In the genomic region with DNA sequence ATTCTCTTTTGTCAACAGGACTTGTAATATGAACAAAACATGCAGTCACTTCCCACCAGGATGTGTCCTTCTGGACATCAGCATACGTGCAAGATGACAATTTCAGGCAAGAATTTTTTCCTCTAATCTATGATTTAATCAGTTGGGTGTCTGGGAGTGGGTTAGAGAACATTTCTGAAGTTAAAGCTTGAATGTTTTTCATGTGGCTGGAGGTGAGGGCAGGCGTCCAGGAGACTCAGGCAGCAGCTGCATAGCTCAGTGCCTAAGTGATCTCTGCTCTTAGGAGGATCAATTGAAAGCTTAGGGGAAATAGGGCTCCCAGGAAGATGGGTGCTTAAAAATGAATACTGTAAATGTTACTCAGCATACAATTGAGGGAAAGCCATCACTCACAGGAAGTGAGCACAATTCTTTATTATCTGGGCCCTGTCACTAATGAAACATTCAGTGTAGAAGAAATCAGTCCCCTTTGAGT, we compare ENCODE assay signal across 10 cellular contexts.
DNase-seq lines count a peak whose midpoint lies in the region; ATAC-seq and TF ChIP-seq lines count a peak whose summit lies in the region.
"Had no signal": no experiment of that assay in that cellular context is flagged by ENCODE, and none has a peak within 500 bp of the region (broad histone marks: within the 10 kb centered on the region; RNA-seq: fewer than 3 reads in every experiment).

No MANE protein-coding gene starts in this region.

- peak overlapping the region; percentile 27 for H2AFZ ChIP-seq in neuron (ENCODE audit: low read depth, low read length)

- no peak for TF ChIP-seq POLR2A in Peyer's patch (IDR thresholded peaks at IDR 0.05)
- TF ChIP-seq POLR2A in esophagus squamous epithelium (IDR thresholded peaks at IDR 0.05): no peak

- H3K4me3 ChIP-seq in Peyer's patch: peak overlapping the region in 1 of 4 donors; percentile 6
- peak overlapping the region in 3 of 4 donors; percentile 20 to 56 (median 20) for H3K4me3 ChIP-seq in esophagus squamous epithelium
- no peak overlapping the region for H3K4me3 ChIP-seq in neuron (ENCODE audit: low read length)

- H3K9me3 ChIP-seq in Peyer's patch: no peaks in the 10 kb centered on the region
- H3K9me3 ChIP-seq in esophagus squamous epithelium: no peaks in the 10 kb centered on the region
- no peaks in the 10 kb centered on the region for H3K9me3 ChIP-seq in neuron (ENCODE audit: low read length)

- H3K4me1 ChIP-seq in Peyer's patch: no peaks in the 10 kb centered on the region
- peaks cover 0 to 42% (median 14%) of the 10 kb centered on the region in 3 donors for H3K4me1 ChIP-seq in esophagus squamous epithelium
- peaks cover 29% of the 10 kb centered on the region for H3K4me1 ChIP-seq in neuron (ENCODE audit: insufficient read depth, low read length)

- H3K27me3 ChIP-seq in Peyer's patch (no peaks in the 10 kb centered on the region), esophagus squamous epithelium (no peaks in the 10 kb centered on the region), neuron (ENCODE audit: insufficient read depth, low read length) (no peaks in the 10 kb centered on the region)

- TF ChIP-seq CTCF in AG09319 (IDR thresholded peaks at IDR 0.05; ENCODE audit: low read depth, low read length) (no peak), Peyer's patch (IDR thresholded peaks at IDR 0.05) (no peak), esophagus squamous epithelium (IDR thresholded peaks at IDR 0.05) (no peak)

- intact Hi-C loops in esophagus squamous epithelium (cut with DNase I): no loop called here

- DNase-seq in AG09319 (ENCODE audit: extremely low read depth, low read depth) (peak; percentile 49), Peyer's patch (no peak), esophagus squamous epithelium (lab: John Stamatoyannopoulos, UW) (no peak), putamen (ENCODE audit: low spot score) (no peak), NCI-H1930 (lab: John Stamatoyannopoulos, UW) (no peak)
- DNase-seq: GDM1; NK-92 treated with Interleukin-12 subunit alpha and Interleukin-12 subunit beta, amount 100 ng/mL, for 24 hours had no signal

- ATAC-seq in GM19397 (IDR thresholded peaks at IDR 0.05; ENCODE audit: unreplicated experiment): no peak
- no peak for ATAC-seq in GM21423 (IDR thresholded peaks at IDR 0.05; ENCODE audit: unreplicated experiment)

- WGBS in esophagus squamous epithelium, 2 donors: 23 to 36% methylated on average over 2 of the region's 2 CpGs

- no peaks in the 10 kb centered on the region for H3K36me3 ChIP-seq in Peyer's patch
- H3K36me3 ChIP-seq in esophagus squamous epithelium: no peaks in the 10 kb centered on the region
- no peaks in the 10 kb centered on the region for H3K36me3 ChIP-seq in neuron (ENCODE audit: insufficient read depth, low read length)

- H3K27ac ChIP-seq in Peyer's patch (peak overlapping the region; percentile 3 to 87 (median 39)), esophagus squamous epithelium (peak overlapping the region; percentile 40 to 89 (median 81))
